7 cellular contexts compared by ENCODE assay signal in genomic region chr14:37779480-37779879, GRCh38.
"Had no signal": no experiment of that assay in that cellular context is flagged by ENCODE, and none has a peak within 500 bp of the region (broad histone marks: within the 10 kb centered on the region; RNA-seq: fewer than 3 reads in every experiment).

No MANE protein-coding gene starts in this region.

- ATAC-seq: K562 had no signal

- DNase-seq: IMR-90, KBM-7, KG1 had no signal

- H3K27me3 Mint-ChIP-seq: IgD-negative memory B cell had no signal

- H3K4me1 Mint-ChIP-seq: IgD-negative memory B cell had no signal

- H3K4me3 ChIP-seq: K562 had no signal

- FAIRE-seq: HTR-8/SVneo, K562 had no signal

- H3K27ac ChIP-seq: HL-60 had no signal

- H3K27ac Mint-ChIP-seq: IgD-negative memory B cell had no signal

- H3K4me3 Mint-ChIP-seq: IgD-negative memory B cell had no signal
